ENCODE assay signal across 13 cellular contexts in the genomic region with DNA sequence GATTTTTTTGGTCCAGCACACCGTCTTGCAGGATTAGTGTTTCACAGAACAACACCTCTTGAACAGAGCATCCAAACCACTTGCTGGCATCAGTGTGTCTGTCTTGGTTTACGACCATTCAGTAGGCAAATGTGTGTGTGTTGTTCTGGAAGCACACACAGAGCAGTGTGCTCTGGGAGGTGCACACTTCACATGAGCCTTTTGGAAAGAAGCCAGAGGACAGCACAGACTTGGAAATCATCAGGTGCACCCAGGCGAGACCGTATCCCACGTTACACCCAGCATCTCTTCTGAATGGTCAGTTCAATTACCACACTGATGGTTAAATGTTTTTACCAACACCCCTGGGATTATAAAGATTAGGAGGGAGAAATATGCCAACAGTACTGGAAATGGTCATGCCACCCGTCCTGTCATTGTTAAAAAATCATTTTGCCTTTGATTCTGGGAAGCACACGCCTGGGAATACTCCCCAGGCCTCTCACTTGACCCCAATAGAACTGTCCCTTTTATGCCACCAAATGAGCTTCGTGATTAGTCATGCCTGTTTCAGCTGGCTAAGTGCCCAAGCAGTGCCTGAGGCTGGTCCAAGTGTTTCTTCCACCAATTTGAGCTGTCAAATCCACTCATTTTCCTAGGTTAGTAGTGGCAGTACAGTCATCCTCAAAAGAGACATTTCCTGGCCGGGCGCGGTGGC.
DNase-seq lines count a peak whose midpoint lies in the region; ATAC-seq, FAIRE-seq and TF ChIP-seq lines count a peak whose summit lies in the region.
"Had no signal": no experiment of that assay in that cellular context is flagged by ENCODE, and none has a peak within 500 bp of the region (broad histone marks: within the 10 kb centered on the region; RNA-seq: fewer than 3 reads in every experiment).

No MANE protein-coding gene starts in this region.

- H3K4me1 ChIP-seq in esophagus squamous epithelium, result peaks cover 0 to 14% (median 0%) of the 10 kb centered on the region in 3 donors

- DNase-seq in COR-L47 (lab: John Stamatoyannopoulos, UW) (peak; percentile 92), NCI-H1417 (lab: John Stamatoyannopoulos, UW) (peak; percentile 80 to 95 (median 85)), RCC 7860 (ENCODE audit: low spot score) (peak; percentile 79), kidney epithelial cell (ENCODE audit: low read depth) (peak; percentile 62), AML-193 (lab: John Stamatoyannopoulos, UW) (no peak), esophagus squamous epithelium (lab: John Stamatoyannopoulos, UW) (no peak)
- DNase-seq in activated T-cell treated with anti-CD3 and anti-CD28 coated beads, Interleukin-2, amount 50 U/mL, for 72 hours, result no peak
- DNase-seq: activated CD8-positive, alpha-beta memory T cell treated with anti-CD3 and anti-CD28 coated beads, Interleukin-2, amount 50 U/mL, for 48 hours; IMR-90; stimulated activated naive CD4-positive, alpha-beta T cell treated with Interleukin-2 at 50 U/mL for 16 hours had no signal

- H3K9me3 ChIP-seq in esophagus squamous epithelium, result no peaks in the 10 kb centered on the region

- H3K9me3 Mint-ChIP-seq in activated T-cell treated with anti-CD3 and anti-CD28 coated beads, Interleukin-2, amount 50 U/mL, for 72 hours, result no peaks in the 10 kb centered on the region

- H3K4me3 ChIP-seq in kidney epithelial cell (ENCODE audit: low read depth, low read length) (no peak overlapping the region), esophagus squamous epithelium (no peak overlapping the region)

- no peak overlapping the region for H3K27ac Mint-ChIP-seq in activated T-cell treated with anti-CD3 and anti-CD28 coated beads, Interleukin-2, amount 50 U/mL, for 72 hours

- no peaks in the 10 kb centered on the region for H3K36me3 Mint-ChIP-seq in activated T-cell treated with anti-CD3 and anti-CD28 coated beads, Interleukin-2, amount 50 U/mL, for 72 hours (ENCODE audit: insufficient read depth in 2 of 2)

- peaks cover 50% of the 10 kb centered on the region for H3K27me3 Mint-ChIP-seq in activated T-cell treated with anti-CD3 and anti-CD28 coated beads, Interleukin-2, amount 50 U/mL, for 72 hours (ENCODE audit: low read depth)

- TF ChIP-seq POLR2A in esophagus squamous epithelium (IDR thresholded peaks at IDR 0.05), result no peak

- FAIRE-seq in RCC 7860 (lab: Jason Lieb, UNC), result peak; percentile 75
- FAIRE-seq: GM12891, islet of Langerhans had no signal

- TF ChIP-seq CTCF in kidney epithelial cell (IDR thresholded peaks at IDR 0.05; ENCODE audit: insufficient read depth, low read length, poor library complexity, severe bottlenecking) (no peak), esophagus squamous epithelium (IDR thresholded peaks at IDR 0.05) (no peak)

- H3K4me1 Mint-ChIP-seq in activated T-cell treated with anti-CD3 and anti-CD28 coated beads, Interleukin-2, amount 50 U/mL, for 72 hours (ENCODE audit: low read depth), result peaks cover 26% of the 10 kb centered on the region

- 45 to 57% methylated on average over 7 to 9 of the region's 11 CpGs for WGBS in esophagus squamous epithelium, 2 donors

- H3K4me3 Mint-ChIP-seq in activated T-cell treated with anti-CD3 and anti-CD28 coated beads, Interleukin-2, amount 50 U/mL, for 72 hours, result no peak overlapping the region

- H3K36me3 ChIP-seq in kidney epithelial cell (ENCODE audit: control insufficient read depth, insufficient read depth, low read length) (no peaks in the 10 kb centered on the region), esophagus squamous epithelium (no peaks in the 10 kb centered on the region)

- intact Hi-C loops in esophagus squamous epithelium (cut with DNase I), result no loop called here

- H3K27me3 ChIP-seq in kidney epithelial cell (ENCODE audit: control insufficient read depth, insufficient read depth, low read length) (no peaks in the 10 kb centered on the region), esophagus squamous epithelium (no peaks in the 10 kb centered on the region)

- peak overlapping the region in 1 of 4 donors; percentile 60 for H3K27ac ChIP-seq in esophagus squamous epithelium

- ATAC-seq in activated T-cell treated with anti-CD3 and anti-CD28 coated beads, Interleukin-2, amount 50 U/mL, for 72 hours (replicated peaks in 1 of 2), result no peak
- ATAC-seq in HG03139 (IDR thresholded peaks at IDR 0.05; ENCODE audit: unreplicated experiment), result no peak

Comparison
In these comparisons a context has a peak if more than half of its experiments do, and no peak if none do; other contexts are left out.
1. DNase-seq: peak in COR-L47 (single experiment), NCI-H1417 (3 of 3), RCC 7860 (single experiment) and kidney epithelial cell (single experiment); none in activated T-cell treated with anti-CD3 and anti-CD28 coated beads, Interleukin-2, amount 50 U/mL, for 72 hours (0 of 2), AML-193 (0 of 2) and esophagus squamous epithelium (single experiment).